Comparison of ENCODE assay signal across 1 cellular context in genomic region chr9:133658442-133659431, GRCh38.
A peak's percentile ranks its signal among the peaks of the same experiment; 100 is the strongest.
TF ChIP-seq lines count a peak whose summit lies in the region.

No MANE protein-coding gene starts in this region.

TF ChIP-seq in HEK293, 187 proteins besides CTCF, POLR2A, EP300 and RAD21 (continued from another document):
- no peak for TF ChIP-seq BCL6B (tag by site-specific recombination; IDR thresholded peaks at IDR 0.05)
- TF ChIP-seq ZNF76 (tag by site-specific recombination; IDR thresholded peaks at IDR 0.05; ENCODE audit: borderline replicate concordance, low read depth) = peak; percentile 52; the same call in 1 of the 2 replicates
- TF ChIP-seq ZEB2 (tag by site-specific recombination; IDR thresholded peaks at IDR 0.05) = peak; percentile 58
- TF ChIP-seq YY1 (tag by site-specific recombination; IDR thresholded peaks at IDR 0.05) = no peak
- TF ChIP-seq ZNF16 (tag by site-specific recombination; IDR thresholded peaks at IDR 0.05; ENCODE audit: low read depth) = no peak
- TF ChIP-seq SP3 (tag by site-specific recombination; IDR thresholded peaks at IDR 0.05) = peak; percentile 90
- TF ChIP-seq EGR2 (tag by site-specific recombination; IDR thresholded peaks at IDR 0.05; ENCODE audit: low read depth) = peak; percentile 96
- TF ChIP-seq GLIS2 (tag by site-specific recombination; IDR thresholded peaks at IDR 0.05) = 0 out of 2 replicates have a peak, but pooled peaks have one; percentile 41
- peak; percentile 53 for TF ChIP-seq ZNF398 (tag by site-specific recombination; IDR thresholded peaks at IDR 0.05)
- TF ChIP-seq ZXDB (tag by site-specific recombination; IDR thresholded peaks at IDR 0.05) = 0 out of 2 replicates have a peak, but pooled peaks have one; percentile 31
- TF ChIP-seq ZNF792 (tag by site-specific recombination; IDR thresholded peaks at IDR 0.05) = no peak
- TF ChIP-seq ZNF423 (tag by site-specific recombination; IDR thresholded peaks at IDR 0.05) = peak; percentile 79; the same call in 1 of the 2 replicates
- no peak for TF ChIP-seq ZNF830 (tag by site-specific recombination; IDR thresholded peaks at IDR 0.05; ENCODE audit: low read depth)
- no peak for TF ChIP-seq ZNF624 (tag by site-specific recombination; IDR thresholded peaks at IDR 0.05)
- TF ChIP-seq ZFHX2 (tag by site-specific recombination; conservative IDR thresholded peaks at IDR 0.05) = peak; percentile 97
- peak; percentile 99 for TF ChIP-seq KLF1 (tag by site-specific recombination; IDR thresholded peaks at IDR 0.05)
- TF ChIP-seq KLF17 (tag by site-specific recombination; IDR thresholded peaks at IDR 0.05) = peak; percentile 93
- peak; percentile 76 for TF ChIP-seq ZNF341 (tag by site-specific recombination; IDR thresholded peaks at IDR 0.05; ENCODE audit: low read depth)
- peak; percentile 80 for TF ChIP-seq BCL11B (tag by site-specific recombination; IDR thresholded peaks at IDR 0.05; ENCODE audit: low read depth)
- peak; percentile 68; the same call in 1 of the 2 replicates for TF ChIP-seq BCL11A (tag by site-specific recombination; IDR thresholded peaks at IDR 0.05; ENCODE audit: low read depth)
- TF ChIP-seq ZNF214 (tag by site-specific recombination; IDR thresholded peaks at IDR 0.05; ENCODE audit: borderline replicate concordance) = no peak
- TF ChIP-seq ZNF660 (tag by site-specific recombination; IDR thresholded peaks at IDR 0.05) = peak; percentile 79; the same call in 1 of the 2 replicates
- peak; percentile 75 for TF ChIP-seq GLIS1 (tag by site-specific recombination; IDR thresholded peaks at IDR 0.05)
- TF ChIP-seq ZBTB20 (tag by site-specific recombination; IDR thresholded peaks at IDR 0.05) = 0 out of 2 replicates have a peak, but pooled peaks have one; percentile 27
- no peak for TF ChIP-seq PBX3 (CRISPR knock-in tag; IDR thresholded peaks at IDR 0.05)
- TF ChIP-seq ZNF335 (tag by site-specific recombination; conservative IDR thresholded peaks at IDR 0.05) = peak; percentile 98
- peak; percentile 49; the same call in 1 of the 2 replicates for TF ChIP-seq ZFP69B (tag by site-specific recombination; IDR thresholded peaks at IDR 0.05)
- TF ChIP-seq ZIC2 (tag by site-specific recombination; IDR thresholded peaks at IDR 0.05) = peak; percentile 98
- peak; percentile 91 for TF ChIP-seq IKZF3 (tag by site-specific recombination; IDR thresholded peaks at IDR 0.05)
- TF ChIP-seq ZNF600 (tag by site-specific recombination; IDR thresholded peaks at IDR 0.05) = peak; percentile 60
- TF ChIP-seq ZNF837 (tag by site-specific recombination; IDR thresholded peaks at IDR 0.05) = no peak
- peak; percentile 28; the same call in 1 of the 2 replicates for TF ChIP-seq HIC1 (tag by site-specific recombination; IDR thresholded peaks at IDR 0.05)
- TF ChIP-seq ZBTB8A (tag by site-specific recombination; IDR thresholded peaks at IDR 0.05) = peak; percentile 50; the same call in 1 of the 2 replicates
- peak; percentile 75 for TF ChIP-seq ZBTB17 (tag by site-specific recombination; IDR thresholded peaks at IDR 0.05)
- TF ChIP-seq ZNF175 (tag by site-specific recombination; IDR thresholded peaks at IDR 0.05) = no peak
- TF ChIP-seq ZNF274 (IDR thresholded peaks at IDR 0.05; ENCODE audit: low read length) = no peak
- TF ChIP-seq ZNF274 (tag by site-specific recombination; IDR thresholded peaks at IDR 0.05; ENCODE audit: borderline replicate concordance) = no peak
- peak; percentile 76 for TF ChIP-seq SP2 (tag by site-specific recombination; IDR thresholded peaks at IDR 0.05)
- TF ChIP-seq ZNF621 (tag by site-specific recombination; IDR thresholded peaks at IDR 0.05) = no peak
- TF ChIP-seq ZBTB48 (tag by site-specific recombination; IDR thresholded peaks at IDR 0.05) = peak; percentile 20; the same call in 1 of the 2 replicates
- TF ChIP-seq ZNF10 (tag by site-specific recombination; IDR thresholded peaks at IDR 0.05) = 0 out of 2 replicates have a peak, but pooled peaks have one; percentile 24
- peak; percentile 100 for TF ChIP-seq OSR2 (tag by site-specific recombination; IDR thresholded peaks at IDR 0.05)
- peak; percentile 51 for TF ChIP-seq PRDM10 (tag by site-specific recombination; IDR thresholded peaks at IDR 0.05)
